8 cellular contexts compared by ENCODE assay signal in the genomic region with DNA sequence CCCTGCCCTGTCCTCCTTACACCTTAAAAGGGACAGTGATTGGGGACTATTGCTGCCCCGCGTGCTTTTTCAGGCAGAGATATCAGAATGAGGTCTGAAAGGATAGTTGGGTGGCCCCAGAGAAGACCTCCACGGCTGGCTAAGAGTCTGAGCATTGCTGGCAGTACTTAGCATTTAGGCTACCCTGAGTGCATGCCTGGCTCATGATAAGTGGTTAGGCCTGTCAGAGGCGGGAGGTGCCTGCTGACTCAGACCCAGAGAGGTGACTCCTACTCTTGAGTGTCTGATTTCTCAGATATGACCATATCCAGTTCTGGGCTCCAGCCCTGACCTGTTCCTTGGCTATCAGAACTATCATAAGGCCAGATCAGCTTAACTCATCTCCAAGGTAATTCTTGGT.
DNase-seq lines count a peak whose midpoint lies in the region; ATAC-seq and TF ChIP-seq lines count a peak whose summit lies in the region.

No MANE protein-coding gene starts in this region.

- H3K36me3 ChIP-seq in left lung (no peaks in the 10 kb centered on the region), urinary bladder (ENCODE audit: insufficient read depth) (no peaks in the 10 kb centered on the region)
- H3K36me3 ChIP-seq in effector memory CD4-positive, alpha-beta T cell (ENCODE audit: control insufficient read depth, insufficient read depth, low read length) = no peaks in the 10 kb centered on the region

- intact Hi-C loops in left lung (cut with DNase I) = no loop called here

- no peak for TF ChIP-seq CTCF in AG09309 (IDR thresholded peaks at IDR 0.05; ENCODE audit: control insufficient read depth, insufficient read depth, low read depth, low read length, missing control alignments)
- no peak for TF ChIP-seq CTCF in left lung (IDR thresholded peaks at IDR 0.05)

- H3K4me1 ChIP-seq in left lung (peaks cover 19 to 25% of the 10 kb centered on the region in 2 donors), urinary bladder (ENCODE audit: insufficient read depth) (peaks cover 3% of the 10 kb centered on the region)
- H3K4me1 ChIP-seq in effector memory CD4-positive, alpha-beta T cell (ENCODE audit: control insufficient read depth, insufficient read depth, low read length, poor library complexity, severe bottlenecking) = no peaks in the 10 kb centered on the region

- H3K4me3 ChIP-seq in AG09309 (ENCODE audit: control insufficient read depth, low read depth, low read length) = no peak overlapping the region
- no peak overlapping the region for H3K4me3 ChIP-seq in left lung
- H3K4me3 ChIP-seq in urinary bladder (ENCODE audit: low read depth, low read length) = no peak overlapping the region
- no peak overlapping the region for H3K4me3 ChIP-seq in effector memory CD4-positive, alpha-beta T cell (ENCODE audit: insufficient read depth, low read depth, low read length, poor library complexity, severe bottlenecking)

- DNase-seq in AG09309 (ENCODE audit: low read depth) (peak; percentile 61), HS-27A (ENCODE audit: low read depth) (peak; percentile 84), amniotic stem cell (lab: John Stamatoyannopoulos, UW) (peak; percentile 75), left lung (peak; percentile 75 to 81), NAMALWA (ENCODE audit: low spot score) (no peak)
- no peak for DNase-seq in effector memory CD4-positive, alpha-beta T cell

- no peaks in the 10 kb centered on the region for H3K27me3 ChIP-seq in left lung
- no peaks in the 10 kb centered on the region for H3K27me3 ChIP-seq in effector memory CD4-positive, alpha-beta T cell (replicated peaks; ENCODE audit: control insufficient read depth, insufficient read depth, low read length, poor library complexity, severe bottlenecking)

- H3K9me3 ChIP-seq in left lung = no peaks in the 10 kb centered on the region
- H3K9me3 ChIP-seq in effector memory CD4-positive, alpha-beta T cell (ENCODE audit: control insufficient read depth, low read length) = no peaks in the 10 kb centered on the region

- 56% methylated on average over 4 of the region's 4 CpGs for WGBS in urinary bladder

- H3K27ac ChIP-seq in left lung (peak overlapping the region; percentile 7 to 54), urinary bladder (ENCODE audit: low read depth) (peak overlapping the region; percentile 68)
- H3K27ac ChIP-seq in effector memory CD4-positive, alpha-beta T cell (ENCODE audit: insufficient read depth, low read length, poor library complexity, severe bottlenecking) = no peak overlapping the region

- ATAC-seq in GM19395 (IDR thresholded peaks at IDR 0.05; ENCODE audit: unreplicated experiment) = peak; percentile 82
- peak; percentile 94 for ATAC-seq in left lung

Comparison
In these comparisons a context has a peak if more than half of its experiments do, and no peak if none do; other contexts are left out.
1. DNase-seq: peak in AG09309 (single experiment), HS-27A (single experiment), amniotic stem cell (single experiment) and left lung (2 of 2); none in effector memory CD4-positive, alpha-beta T cell (0 of 3) and NAMALWA (single experiment).